8 cellular contexts compared by ENCODE assay signal in the genomic region with DNA sequence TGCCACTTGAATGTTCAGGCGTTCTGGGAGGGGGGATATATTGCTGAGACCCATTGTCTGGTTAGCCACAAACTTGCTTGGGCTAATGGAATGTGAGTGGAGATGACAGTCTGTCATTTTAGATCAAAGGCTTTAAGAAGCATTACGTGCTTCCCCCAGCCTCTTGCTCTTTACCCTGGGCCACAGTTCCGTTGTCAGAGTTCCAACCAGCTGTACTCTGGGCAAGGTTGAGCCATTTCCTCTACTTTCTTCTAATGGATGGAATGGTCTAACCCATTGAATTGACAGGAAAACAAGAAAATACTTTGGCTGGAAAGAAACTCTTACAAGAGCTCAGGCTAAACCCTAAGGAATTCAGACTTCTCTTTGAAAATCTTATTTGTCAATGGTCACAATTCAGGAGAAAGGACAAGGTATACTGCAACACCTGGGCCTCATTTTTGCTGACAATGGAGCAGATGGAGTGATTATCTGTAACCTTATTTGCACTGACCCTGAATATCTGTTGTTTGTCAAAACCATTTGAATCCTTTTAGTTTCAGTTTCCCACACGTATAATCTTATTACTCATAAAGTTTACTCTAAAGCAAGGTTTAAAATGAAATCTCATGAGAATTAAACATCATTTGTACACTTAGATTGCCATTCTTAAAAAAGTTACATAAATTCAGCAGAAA.
DNase-seq lines count a peak whose midpoint lies in the region; ATAC-seq, FAIRE-seq and TF ChIP-seq lines count a peak whose summit lies in the region.

No MANE protein-coding gene starts in this region.

- no peaks in the 10 kb centered on the region for H3K9me3 Mint-ChIP-seq in activated CD4-positive, alpha-beta T cell treated with anti-CD3 and anti-CD28 coated beads for 36 hours (ENCODE audit: low read depth)

- H4K20me1 ChIP-seq in PC-3 (ENCODE audit: low read length) = no peaks in the 10 kb centered on the region

- TF ChIP-seq CTCF in BE2C (IDR thresholded peaks at IDR 0.05; ENCODE audit: low read depth, low read length) (no peak), PC-3 (conservative IDR thresholded peaks at IDR 0.05; ENCODE audit: low read depth, low read length) (no peak), left lung (IDR thresholded peaks at IDR 0.05) (no peak)

- ATAC-seq in GM21515 (IDR thresholded peaks at IDR 0.05; ENCODE audit: unreplicated experiment) (peak; percentile 55), PC-3 (no peak), left lung (peak; percentile 48), HG02840 (IDR thresholded peaks at IDR 0.05; ENCODE audit: low FRiP score, unreplicated experiment) (no peak)
- no peak for ATAC-seq in activated CD4-positive, alpha-beta T cell treated with anti-CD3 and anti-CD28 coated beads for 36 hours

- intact Hi-C loops in PC-3 (cut with micrococcal nuclease) = loop anchor here (2.0 to 10.0 kb wide), 3 partner anchors 71 to 770 kb away; no protein-coding TSS in a partner anchor
- intact Hi-C loops in left lung (cut with DNase I) = no loop called here
- intact Hi-C loops in activated CD4-positive, alpha-beta T cell treated with anti-CD3 and anti-CD28 coated beads for 36 hours (cut with DNase I, micrococcal nuclease) = no loop called here

- H3K4me2 ChIP-seq in PC-3 (ENCODE audit: low read length) = peak overlapping the region; percentile 57; the same call in 1 of the 2 replicates

- no peaks in the 10 kb centered on the region for H3K27me3 Mint-ChIP-seq in activated CD4-positive, alpha-beta T cell treated with anti-CD3 and anti-CD28 coated beads for 36 hours

- H3K4me3 ChIP-seq in BE2C (ENCODE audit: low read depth, low read length) (peak overlapping the region; percentile 26), PC-3 (ENCODE audit: low read length) (no peak overlapping the region), left lung (no peak overlapping the region)

- no peaks in the 10 kb centered on the region for H3K27me3 ChIP-seq in BE2C
- H3K27me3 ChIP-seq in PC-3 (ENCODE audit: low read length) = no peaks in the 10 kb centered on the region
- no peaks in the 10 kb centered on the region for H3K27me3 ChIP-seq in left lung

- peak overlapping the region; percentile 45 for H3K9ac ChIP-seq in PC-3 (ENCODE audit: low read length)

- H3K9me3 ChIP-seq in BE2C (no peaks in the 10 kb centered on the region), PC-3 (ENCODE audit: low read length) (no peaks in the 10 kb centered on the region), left lung (no peaks in the 10 kb centered on the region)

- no peaks in the 10 kb centered on the region for H3F3A ChIP-seq in PC-3 (ENCODE audit: low read length, unreplicated experiment)

- POLR2A ChIA-PET in PC-3 (lab: Charles Lee; ENCODE audit: unreplicated experiment) = no interaction called here
- POLR2A ChIA-PET in activated CD4-positive, alpha-beta T cell treated with anti-CD3 and anti-CD28 coated beads for 36 hours (lab: Charles Lee) = no interaction called here

- no peak overlapping the region for H3K27ac Mint-ChIP-seq in activated CD4-positive, alpha-beta T cell treated with anti-CD3 and anti-CD28 coated beads for 36 hours

- H3K4me1 ChIP-seq in BE2C (peaks cover 6% of the 10 kb centered on the region), PC-3 (ENCODE audit: insufficient read depth, low read length) (peaks cover 23% of the 10 kb centered on the region), left lung (peaks cover 6 to 13% of the 10 kb centered on the region in 2 donors)

- no peak for FAIRE-seq in frontal cortex (lab: Jason Lieb, UNC)

- H3K79me2 ChIP-seq in PC-3 (ENCODE audit: low read length) = no peaks in the 10 kb centered on the region

- H3K27ac ChIP-seq in PC-3 (ENCODE audit: low read length) (peak overlapping the region; percentile 68), left lung (peak overlapping the region in 1 of 2 donors; percentile 5)

- H3K36me3 ChIP-seq in BE2C = no peaks in the 10 kb centered on the region
- no peaks in the 10 kb centered on the region for H3K36me3 ChIP-seq in PC-3 (ENCODE audit: low read depth, low read length)
- H3K36me3 ChIP-seq in left lung = no peaks in the 10 kb centered on the region

- H2AFZ ChIP-seq in PC-3 (ENCODE audit: low read length) = no peak overlapping the region

- peaks cover 11% of the 10 kb centered on the region for H3K4me1 Mint-ChIP-seq in activated CD4-positive, alpha-beta T cell treated with anti-CD3 and anti-CD28 coated beads for 36 hours

- H3K9me2 ChIP-seq in PC-3 (replicated peaks; ENCODE audit: low read length) = no peaks in the 10 kb centered on the region

- no peaks in the 10 kb centered on the region for H3K36me3 Mint-ChIP-seq in activated CD4-positive, alpha-beta T cell treated with anti-CD3 and anti-CD28 coated beads for 36 hours (ENCODE audit: low read depth)

- no TSS peak for BruUV-seq in PC-3 (replicated peaks; lab: Mats Ljungman, UMichigan)

- CTCF ChIA-PET in PC-3 (lab: Charles Lee) = interaction anchor here (2.9 kb wide), 1 partner anchor 136 kb away, joined by 9 read pairs; no protein-coding TSS in a partner anchor
- CTCF ChIA-PET in activated CD4-positive, alpha-beta T cell treated with anti-CD3 and anti-CD28 coated beads for 36 hours (lab: Charles Lee) = interaction anchor here (2.2 kb wide), 1 partner anchor 11 kb away, joined by 11 read pairs; no protein-coding TSS in a partner anchor

- peak; percentile 66 for DNase-seq in BE2C
- DNase-seq in PC-3 = no peak
- no peak for DNase-seq in left lung
- no peak for DNase-seq in frontal cortex (ENCODE audit: low spot score in 2 of 2)
- DNase-seq in activated CD4-positive, alpha-beta T cell treated with anti-CD3 and anti-CD28 coated beads for 36 hours = no peak
- DNase-seq in NCI-H345 treated with DMSO at 0.1 percent for 48 hours (lab: John Stamatoyannopoulos, UW; ENCODE audit: unreplicated experiment) = no peak

- no peak overlapping the region for H3K4me3 Mint-ChIP-seq in activated CD4-positive, alpha-beta T cell treated with anti-CD3 and anti-CD28 coated beads for 36 hours

Comparison
In these comparisons a context has a peak if more than half of its experiments do, and no peak if none do; other contexts are left out.
1. ATAC-seq: peak in GM21515 (single experiment) and left lung (single experiment); none in PC-3 (single experiment), activated CD4-positive, alpha-beta T cell treated with anti-CD3 and anti-CD28 coated beads for 36 hours (single experiment) and HG02840 (single experiment).